1 cellular context compared by ENCODE assay signal in the genomic region with DNA sequence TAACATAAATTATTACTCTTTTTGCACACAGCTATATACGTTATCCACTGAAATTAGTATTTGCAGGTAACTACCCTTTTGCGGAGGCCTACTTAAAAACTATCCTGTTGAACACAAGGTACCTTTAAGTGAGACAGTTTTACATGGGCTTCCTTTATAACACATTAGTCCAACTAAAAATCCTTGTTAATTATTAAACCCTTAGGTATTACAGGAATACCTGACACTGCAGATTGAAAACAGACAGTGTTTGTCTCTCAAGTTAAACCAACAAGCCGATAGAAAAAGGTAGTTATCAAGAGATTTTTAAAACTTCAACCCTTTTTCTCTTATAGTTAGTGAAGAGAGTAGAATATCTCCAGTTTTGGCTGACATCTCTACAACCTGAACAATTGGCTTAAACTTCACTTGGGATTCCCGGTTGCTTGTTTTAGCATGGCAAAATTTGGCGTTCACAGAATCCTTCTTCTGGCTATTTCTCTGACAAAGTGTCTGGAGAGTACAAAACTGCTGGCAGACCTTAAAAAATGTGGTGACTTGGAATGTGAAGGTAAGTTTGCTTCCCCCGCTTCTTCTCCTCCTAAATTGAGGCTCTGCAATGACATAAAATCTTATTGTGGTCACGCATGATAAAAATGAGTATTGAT.
A peak's percentile ranks its signal among the peaks of the same experiment; 100 is the strongest.
TF ChIP-seq lines count a peak whose summit lies in the region.

A gene with protein sequence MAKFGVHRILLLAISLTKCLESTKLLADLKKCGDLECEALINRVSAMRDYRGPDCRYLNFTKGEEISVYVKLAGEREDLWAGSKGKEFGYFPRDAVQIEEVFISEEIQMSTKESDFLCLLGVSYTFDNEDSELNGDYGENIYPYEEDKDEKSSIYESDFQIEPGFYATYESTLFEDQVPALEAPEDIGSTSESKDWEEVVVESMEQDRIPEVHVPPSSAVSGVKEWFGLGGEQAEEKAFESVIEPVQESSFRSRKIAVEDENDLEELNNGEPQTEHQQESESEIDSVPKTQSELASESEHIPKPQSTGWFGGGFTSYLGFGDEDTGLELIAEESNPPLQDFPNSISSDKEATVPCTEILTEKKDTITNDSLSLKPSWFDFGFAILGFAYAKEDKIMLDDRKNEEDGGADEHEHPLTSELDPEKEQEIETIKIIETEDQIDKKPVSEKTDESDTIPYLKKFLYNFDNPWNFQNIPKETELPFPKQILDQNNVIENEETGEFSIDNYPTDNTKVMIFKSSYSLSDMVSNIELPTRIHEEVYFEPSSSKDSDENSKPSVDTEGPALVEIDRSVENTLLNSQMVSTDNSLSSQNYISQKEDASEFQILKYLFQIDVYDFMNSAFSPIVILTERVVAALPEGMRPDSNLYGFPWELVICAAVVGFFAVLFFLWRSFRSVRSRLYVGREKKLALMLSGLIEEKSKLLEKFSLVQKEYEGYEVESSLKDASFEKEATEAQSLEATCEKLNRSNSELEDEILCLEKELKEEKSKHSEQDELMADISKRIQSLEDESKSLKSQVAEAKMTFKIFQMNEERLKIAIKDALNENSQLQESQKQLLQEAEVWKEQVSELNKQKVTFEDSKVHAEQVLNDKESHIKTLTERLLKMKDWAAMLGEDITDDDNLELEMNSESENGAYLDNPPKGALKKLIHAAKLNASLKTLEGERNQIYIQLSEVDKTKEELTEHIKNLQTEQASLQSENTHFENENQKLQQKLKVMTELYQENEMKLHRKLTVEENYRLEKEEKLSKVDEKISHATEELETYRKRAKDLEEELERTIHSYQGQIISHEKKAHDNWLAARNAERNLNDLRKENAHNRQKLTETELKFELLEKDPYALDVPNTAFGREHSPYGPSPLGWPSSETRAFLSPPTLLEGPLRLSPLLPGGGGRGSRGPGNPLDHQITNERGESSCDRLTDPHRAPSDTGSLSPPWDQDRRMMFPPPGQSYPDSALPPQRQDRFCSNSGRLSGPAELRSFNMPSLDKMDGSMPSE (N-terminal part only) (plus strand): TSS at position 236 of the 647 bp plus-strand sequence. CDS start 200 bp downstream, at position 436.

TF ChIP-seq in HepG2, 621 proteins besides CTCF, POLR2A, EP300 and RAD21 (continued from another document and continues in another):
- TF ChIP-seq ESRRA (CRISPR knock-in tag; IDR thresholded peaks at IDR 0.05; ENCODE audit: low read depth), result no peak
- TF ChIP-seq KLF9 (CRISPR knock-in tag; IDR thresholded peaks at IDR 0.05; ENCODE audit: low read depth), result no peak
- TF ChIP-seq, protein P1, sequence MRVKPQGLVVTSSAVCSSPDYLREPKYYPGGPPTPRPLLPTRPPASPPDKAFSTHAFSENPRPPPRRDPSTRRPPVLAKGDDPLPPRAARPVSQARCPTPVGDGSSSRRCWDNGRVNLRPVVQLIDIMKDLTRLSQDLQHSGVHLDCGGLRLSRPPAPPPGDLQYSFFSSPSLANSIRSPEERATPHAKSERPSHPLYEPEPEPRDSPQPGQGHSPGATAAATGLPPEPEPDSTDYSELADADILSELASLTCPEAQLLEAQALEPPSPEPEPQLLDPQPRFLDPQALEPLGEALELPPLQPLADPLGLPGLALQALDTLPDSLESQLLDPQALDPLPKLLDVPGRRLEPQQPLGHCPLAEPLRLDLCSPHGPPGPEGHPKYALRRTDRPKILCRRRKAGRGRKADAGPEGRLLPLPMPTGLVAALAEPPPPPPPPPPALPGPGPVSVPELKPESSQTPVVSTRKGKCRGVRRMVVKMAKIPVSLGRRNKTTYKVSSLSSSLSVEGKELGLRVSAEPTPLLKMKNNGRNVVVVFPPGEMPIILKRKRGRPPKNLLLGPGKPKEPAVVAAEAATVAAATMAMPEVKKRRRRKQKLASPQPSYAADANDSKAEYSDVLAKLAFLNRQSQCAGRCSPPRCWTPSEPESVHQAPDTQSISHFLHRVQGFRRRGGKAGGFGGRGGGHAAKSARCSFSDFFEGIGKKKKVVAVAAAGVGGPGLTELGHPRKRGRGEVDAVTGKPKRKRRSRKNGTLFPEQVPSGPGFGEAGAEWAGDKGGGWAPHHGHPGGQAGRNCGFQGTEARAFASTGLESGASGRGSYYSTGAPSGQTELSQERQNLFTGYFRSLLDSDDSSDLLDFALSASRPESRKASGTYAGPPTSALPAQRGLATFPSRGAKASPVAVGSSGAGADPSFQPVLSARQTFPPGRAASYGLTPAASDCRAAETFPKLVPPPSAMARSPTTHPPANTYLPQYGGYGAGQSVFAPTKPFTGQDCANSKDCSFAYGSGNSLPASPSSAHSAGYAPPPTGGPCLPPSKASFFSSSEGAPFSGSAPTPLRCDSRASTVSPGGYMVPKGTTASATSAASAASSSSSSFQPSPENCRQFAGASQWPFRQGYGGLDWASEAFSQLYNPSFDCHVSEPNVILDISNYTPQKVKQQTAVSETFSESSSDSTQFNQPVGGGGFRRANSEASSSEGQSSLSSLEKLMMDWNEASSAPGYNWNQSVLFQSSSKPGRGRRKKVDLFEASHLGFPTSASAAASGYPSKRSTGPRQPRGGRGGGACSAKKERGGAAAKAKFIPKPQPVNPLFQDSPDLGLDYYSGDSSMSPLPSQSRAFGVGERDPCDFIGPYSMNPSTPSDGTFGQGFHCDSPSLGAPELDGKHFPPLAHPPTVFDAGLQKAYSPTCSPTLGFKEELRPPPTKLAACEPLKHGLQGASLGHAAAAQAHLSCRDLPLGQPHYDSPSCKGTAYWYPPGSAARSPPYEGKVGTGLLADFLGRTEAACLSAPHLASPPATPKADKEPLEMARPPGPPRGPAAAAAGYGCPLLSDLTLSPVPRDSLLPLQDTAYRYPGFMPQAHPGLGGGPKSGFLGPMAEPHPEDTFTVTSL (CRISPR knock-in tag; IDR thresholded peaks at IDR 0.05; ENCODE audit: borderline replicate concordance), result no peak; the same call in 1 of the 2 replicates
- TF ChIP-seq GPN1 (CRISPR knock-in tag; IDR thresholded peaks at IDR 0.05; ENCODE audit: borderline replicate concordance), result no peak
- TF ChIP-seq, protein P2, sequence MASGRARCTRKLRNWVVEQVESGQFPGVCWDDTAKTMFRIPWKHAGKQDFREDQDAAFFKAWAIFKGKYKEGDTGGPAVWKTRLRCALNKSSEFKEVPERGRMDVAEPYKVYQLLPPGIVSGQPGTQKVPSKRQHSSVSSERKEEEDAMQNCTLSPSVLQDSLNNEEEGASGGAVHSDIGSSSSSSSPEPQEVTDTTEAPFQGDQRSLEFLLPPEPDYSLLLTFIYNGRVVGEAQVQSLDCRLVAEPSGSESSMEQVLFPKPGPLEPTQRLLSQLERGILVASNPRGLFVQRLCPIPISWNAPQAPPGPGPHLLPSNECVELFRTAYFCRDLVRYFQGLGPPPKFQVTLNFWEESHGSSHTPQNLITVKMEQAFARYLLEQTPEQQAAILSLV (CRISPR knock-in tag; IDR thresholded peaks at IDR 0.05; ENCODE audit: borderline replicate concordance), result no peak
- no peak for TF ChIP-seq ZNF224 (CRISPR knock-in tag; IDR thresholded peaks at IDR 0.05)
- TF ChIP-seq CREM (IDR thresholded peaks at IDR 0.05), result peak; percentile 54
- no peak for TF ChIP-seq CREM (CRISPR knock-in tag; IDR thresholded peaks at IDR 0.05)
- TF ChIP-seq BRCA1 (CRISPR knock-in tag; IDR thresholded peaks at IDR 0.05), result 0 out of 2 replicates have a peak, but pooled peaks have one; percentile 43
- TF ChIP-seq, protein P3, sequence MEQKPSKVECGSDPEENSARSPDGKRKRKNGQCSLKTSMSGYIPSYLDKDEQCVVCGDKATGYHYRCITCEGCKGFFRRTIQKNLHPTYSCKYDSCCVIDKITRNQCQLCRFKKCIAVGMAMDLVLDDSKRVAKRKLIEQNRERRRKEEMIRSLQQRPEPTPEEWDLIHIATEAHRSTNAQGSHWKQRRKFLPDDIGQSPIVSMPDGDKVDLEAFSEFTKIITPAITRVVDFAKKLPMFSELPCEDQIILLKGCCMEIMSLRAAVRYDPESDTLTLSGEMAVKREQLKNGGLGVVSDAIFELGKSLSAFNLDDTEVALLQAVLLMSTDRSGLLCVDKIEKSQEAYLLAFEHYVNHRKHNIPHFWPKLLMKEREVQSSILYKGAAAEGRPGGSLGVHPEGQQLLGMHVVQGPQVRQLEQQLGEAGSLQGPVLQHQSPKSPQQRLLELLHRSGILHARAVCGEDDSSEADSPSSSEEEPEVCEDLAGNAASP (CRISPR knock-in tag; IDR thresholded peaks at IDR 0.05; ENCODE audit: borderline replicate concordance), result peak; percentile 11; the same call in 1 of the 2 replicates
- TF ChIP-seq FOXK2 (IDR thresholded peaks at IDR 0.05), result no peak
- TF ChIP-seq NKX3-1 (CRISPR knock-in tag; IDR thresholded peaks at IDR 0.05), result no peak
- TF ChIP-seq, protein P4, sequence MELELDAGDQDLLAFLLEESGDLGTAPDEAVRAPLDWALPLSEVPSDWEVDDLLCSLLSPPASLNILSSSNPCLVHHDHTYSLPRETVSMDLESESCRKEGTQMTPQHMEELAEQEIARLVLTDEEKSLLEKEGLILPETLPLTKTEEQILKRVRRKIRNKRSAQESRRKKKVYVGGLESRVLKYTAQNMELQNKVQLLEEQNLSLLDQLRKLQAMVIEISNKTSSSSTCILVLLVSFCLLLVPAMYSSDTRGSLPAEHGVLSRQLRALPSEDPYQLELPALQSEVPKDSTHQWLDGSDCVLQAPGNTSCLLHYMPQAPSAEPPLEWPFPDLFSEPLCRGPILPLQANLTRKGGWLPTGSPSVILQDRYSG (CRISPR knock-in tag; IDR thresholded peaks at IDR 0.05), result no peak
- no peak for TF ChIP-seq ZNF577 (CRISPR knock-in tag; IDR thresholded peaks at IDR 0.05; ENCODE audit: borderline replicate concordance, low read depth)
- TF ChIP-seq, protein P5, sequence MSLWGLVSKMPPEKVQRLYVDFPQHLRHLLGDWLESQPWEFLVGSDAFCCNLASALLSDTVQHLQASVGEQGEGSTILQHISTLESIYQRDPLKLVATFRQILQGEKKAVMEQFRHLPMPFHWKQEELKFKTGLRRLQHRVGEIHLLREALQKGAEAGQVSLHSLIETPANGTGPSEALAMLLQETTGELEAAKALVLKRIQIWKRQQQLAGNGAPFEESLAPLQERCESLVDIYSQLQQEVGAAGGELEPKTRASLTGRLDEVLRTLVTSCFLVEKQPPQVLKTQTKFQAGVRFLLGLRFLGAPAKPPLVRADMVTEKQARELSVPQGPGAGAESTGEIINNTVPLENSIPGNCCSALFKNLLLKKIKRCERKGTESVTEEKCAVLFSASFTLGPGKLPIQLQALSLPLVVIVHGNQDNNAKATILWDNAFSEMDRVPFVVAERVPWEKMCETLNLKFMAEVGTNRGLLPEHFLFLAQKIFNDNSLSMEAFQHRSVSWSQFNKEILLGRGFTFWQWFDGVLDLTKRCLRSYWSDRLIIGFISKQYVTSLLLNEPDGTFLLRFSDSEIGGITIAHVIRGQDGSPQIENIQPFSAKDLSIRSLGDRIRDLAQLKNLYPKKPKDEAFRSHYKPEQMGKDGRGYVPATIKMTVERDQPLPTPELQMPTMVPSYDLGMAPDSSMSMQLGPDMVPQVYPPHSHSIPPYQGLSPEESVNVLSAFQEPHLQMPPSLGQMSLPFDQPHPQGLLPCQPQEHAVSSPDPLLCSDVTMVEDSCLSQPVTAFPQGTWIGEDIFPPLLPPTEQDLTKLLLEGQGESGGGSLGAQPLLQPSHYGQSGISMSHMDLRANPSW (CRISPR knock-in tag; IDR thresholded peaks at IDR 0.05; ENCODE audit: borderline replicate concordance), result no peak
- no peak for TF ChIP-seq HES4 (CRISPR knock-in tag; IDR thresholded peaks at IDR 0.05; ENCODE audit: borderline replicate concordance)
- TF ChIP-seq, protein P6, sequence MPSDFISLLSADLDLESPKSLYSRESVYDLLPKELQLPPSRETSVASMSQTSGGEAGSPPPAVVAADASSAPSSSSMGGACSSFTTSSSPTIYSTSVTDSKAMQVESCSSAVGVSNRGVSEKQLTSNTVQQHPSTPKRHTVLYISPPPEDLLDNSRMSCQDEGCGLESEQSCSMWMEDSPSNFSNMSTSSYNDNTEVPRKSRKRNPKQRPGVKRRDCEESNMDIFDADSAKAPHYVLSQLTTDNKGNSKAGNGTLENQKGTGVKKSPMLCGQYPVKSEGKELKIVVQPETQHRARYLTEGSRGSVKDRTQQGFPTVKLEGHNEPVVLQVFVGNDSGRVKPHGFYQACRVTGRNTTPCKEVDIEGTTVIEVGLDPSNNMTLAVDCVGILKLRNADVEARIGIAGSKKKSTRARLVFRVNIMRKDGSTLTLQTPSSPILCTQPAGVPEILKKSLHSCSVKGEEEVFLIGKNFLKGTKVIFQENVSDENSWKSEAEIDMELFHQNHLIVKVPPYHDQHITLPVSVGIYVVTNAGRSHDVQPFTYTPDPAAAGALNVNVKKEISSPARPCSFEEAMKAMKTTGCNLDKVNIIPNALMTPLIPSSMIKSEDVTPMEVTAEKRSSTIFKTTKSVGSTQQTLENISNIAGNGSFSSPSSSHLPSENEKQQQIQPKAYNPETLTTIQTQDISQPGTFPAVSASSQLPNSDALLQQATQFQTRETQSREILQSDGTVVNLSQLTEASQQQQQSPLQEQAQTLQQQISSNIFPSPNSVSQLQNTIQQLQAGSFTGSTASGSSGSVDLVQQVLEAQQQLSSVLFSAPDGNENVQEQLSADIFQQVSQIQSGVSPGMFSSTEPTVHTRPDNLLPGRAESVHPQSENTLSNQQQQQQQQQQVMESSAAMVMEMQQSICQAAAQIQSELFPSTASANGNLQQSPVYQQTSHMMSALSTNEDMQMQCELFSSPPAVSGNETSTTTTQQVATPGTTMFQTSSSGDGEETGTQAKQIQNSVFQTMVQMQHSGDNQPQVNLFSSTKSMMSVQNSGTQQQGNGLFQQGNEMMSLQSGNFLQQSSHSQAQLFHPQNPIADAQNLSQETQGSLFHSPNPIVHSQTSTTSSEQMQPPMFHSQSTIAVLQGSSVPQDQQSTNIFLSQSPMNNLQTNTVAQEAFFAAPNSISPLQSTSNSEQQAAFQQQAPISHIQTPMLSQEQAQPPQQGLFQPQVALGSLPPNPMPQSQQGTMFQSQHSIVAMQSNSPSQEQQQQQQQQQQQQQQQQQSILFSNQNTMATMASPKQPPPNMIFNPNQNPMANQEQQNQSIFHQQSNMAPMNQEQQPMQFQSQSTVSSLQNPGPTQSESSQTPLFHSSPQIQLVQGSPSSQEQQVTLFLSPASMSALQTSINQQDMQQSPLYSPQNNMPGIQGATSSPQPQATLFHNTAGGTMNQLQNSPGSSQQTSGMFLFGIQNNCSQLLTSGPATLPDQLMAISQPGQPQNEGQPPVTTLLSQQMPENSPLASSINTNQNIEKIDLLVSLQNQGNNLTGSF (CRISPR knock-in tag; IDR thresholded peaks at IDR 0.05), result no peak
- no peak for TF ChIP-seq SUZ12 (IDR thresholded peaks at IDR 0.05; ENCODE audit: low read depth, low read length)
- no peak for TF ChIP-seq TMF1 (CRISPR knock-in tag; IDR thresholded peaks at IDR 0.05; ENCODE audit: low read depth)
- TF ChIP-seq SMARCC2 (IDR thresholded peaks at IDR 0.05), result no peak
- TF ChIP-seq, protein P7, sequence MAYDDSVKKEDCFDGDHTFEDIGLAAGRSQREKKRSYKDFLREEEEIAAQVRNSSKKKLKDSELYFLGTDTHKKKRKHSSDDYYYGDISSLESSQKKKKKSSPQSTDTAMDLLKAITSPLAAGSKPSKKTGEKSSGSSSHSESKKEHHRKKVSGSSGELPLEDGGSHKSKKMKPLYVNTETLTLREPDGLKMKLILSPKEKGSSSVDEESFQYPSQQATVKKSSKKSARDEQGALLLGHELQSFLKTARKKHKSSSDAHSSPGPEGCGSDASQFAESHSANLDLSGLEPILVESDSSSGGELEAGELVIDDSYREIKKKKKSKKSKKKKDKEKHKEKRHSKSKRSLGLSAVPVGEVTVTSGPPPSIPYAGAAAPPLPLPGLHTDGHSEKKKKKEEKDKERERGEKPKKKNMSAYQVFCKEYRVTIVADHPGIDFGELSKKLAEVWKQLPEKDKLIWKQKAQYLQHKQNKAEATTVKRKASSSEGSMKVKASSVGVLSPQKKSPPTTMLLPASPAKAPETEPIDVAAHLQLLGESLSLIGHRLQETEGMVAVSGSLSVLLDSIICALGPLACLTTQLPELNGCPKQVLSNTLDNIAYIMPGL (CRISPR knock-in tag; IDR thresholded peaks at IDR 0.05; ENCODE audit: borderline replicate concordance in 1 of 2, low read depth in 1 of 2), result peak; percentile 62 to 71; a peak in 2 of 4 replicates
- no peak for TF ChIP-seq ZNF432 (CRISPR knock-in tag; IDR thresholded peaks at IDR 0.05; ENCODE audit: borderline replicate concordance)
